8 cellular contexts compared by ENCODE assay signal in genomic region chr2:39128919-39129391, GRCh38.
DNase-seq lines count a peak whose midpoint lies in the region; ATAC-seq, FAIRE-seq and TF ChIP-seq lines count a peak whose summit lies in the region.

No MANE protein-coding gene starts in this region.

- FAIRE-seq in H54 (lab: Jason Lieb, UNC), result no peak

- ATAC-seq in GM19351 (IDR thresholded peaks at IDR 0.05; ENCODE audit: unreplicated experiment) (peak; percentile 48), HG03196 (IDR thresholded peaks at IDR 0.05; ENCODE audit: unreplicated experiment) (peak; percentile 51)

- no peak for TF ChIP-seq POLR2A in H54 (IDR thresholded peaks at IDR 0.05; ENCODE audit: low read depth, low read length)

- peak; percentile 60 to 63 for DNase-seq in activated CD4-positive, alpha-beta T cell treated with anti-CD3 and anti-CD28 coated beads, Interleukin-2, amount 50 U/mL, for 4 hours
- peak; percentile 51 for DNase-seq in kidney tubule cell (ENCODE audit: low spot score)
- no peak for DNase-seq in H54 (ENCODE audit: insufficient read length, low spot score)
- no peak for DNase-seq in middle frontal gyrus (ENCODE audit: extremely low spot score, low spot score)
- DNase-seq in DMS 273 (lab: John Stamatoyannopoulos, UW; ENCODE audit: unreplicated experiment), result no peak
- no peak for DNase-seq in Kasumi-1 (lab: John Stamatoyannopoulos, UW)

Comparison
In these comparisons a context has a peak if more than half of its experiments do, and no peak if none do; other contexts are left out.
1. DNase-seq: peak in activated CD4-positive, alpha-beta T cell treated with anti-CD3 and anti-CD28 coated beads, Interleukin-2, amount 50 U/mL, for 4 hours (2 of 2) and kidney tubule cell (single experiment); none in H54 (single experiment), middle frontal gyrus (single experiment), DMS 273 (single experiment) and Kasumi-1 (0 of 2).